Comparison of ENCODE assay signal across 2 cellular contexts in genomic region chr9:124269556-124269955, GRCh38.
TF ChIP-seq lines count a peak whose summit lies in the region.

No MANE protein-coding gene starts in this region.

TF ChIP-seq in GM23338, 12 proteins besides CTCF, POLR2A, EP300 and RAD21 (continued from another document):
- TF ChIP-seq REST (IDR thresholded peaks at IDR 0.05; ENCODE audit: unreplicated experiment) (no peak), POLR2AphosphoS5 (IDR thresholded peaks at IDR 0.05; ENCODE audit: low read depth) (no peak), ETS1 (IDR thresholded peaks at IDR 0.05) (no peak)
- TF ChIP-seq, protein P1, sequence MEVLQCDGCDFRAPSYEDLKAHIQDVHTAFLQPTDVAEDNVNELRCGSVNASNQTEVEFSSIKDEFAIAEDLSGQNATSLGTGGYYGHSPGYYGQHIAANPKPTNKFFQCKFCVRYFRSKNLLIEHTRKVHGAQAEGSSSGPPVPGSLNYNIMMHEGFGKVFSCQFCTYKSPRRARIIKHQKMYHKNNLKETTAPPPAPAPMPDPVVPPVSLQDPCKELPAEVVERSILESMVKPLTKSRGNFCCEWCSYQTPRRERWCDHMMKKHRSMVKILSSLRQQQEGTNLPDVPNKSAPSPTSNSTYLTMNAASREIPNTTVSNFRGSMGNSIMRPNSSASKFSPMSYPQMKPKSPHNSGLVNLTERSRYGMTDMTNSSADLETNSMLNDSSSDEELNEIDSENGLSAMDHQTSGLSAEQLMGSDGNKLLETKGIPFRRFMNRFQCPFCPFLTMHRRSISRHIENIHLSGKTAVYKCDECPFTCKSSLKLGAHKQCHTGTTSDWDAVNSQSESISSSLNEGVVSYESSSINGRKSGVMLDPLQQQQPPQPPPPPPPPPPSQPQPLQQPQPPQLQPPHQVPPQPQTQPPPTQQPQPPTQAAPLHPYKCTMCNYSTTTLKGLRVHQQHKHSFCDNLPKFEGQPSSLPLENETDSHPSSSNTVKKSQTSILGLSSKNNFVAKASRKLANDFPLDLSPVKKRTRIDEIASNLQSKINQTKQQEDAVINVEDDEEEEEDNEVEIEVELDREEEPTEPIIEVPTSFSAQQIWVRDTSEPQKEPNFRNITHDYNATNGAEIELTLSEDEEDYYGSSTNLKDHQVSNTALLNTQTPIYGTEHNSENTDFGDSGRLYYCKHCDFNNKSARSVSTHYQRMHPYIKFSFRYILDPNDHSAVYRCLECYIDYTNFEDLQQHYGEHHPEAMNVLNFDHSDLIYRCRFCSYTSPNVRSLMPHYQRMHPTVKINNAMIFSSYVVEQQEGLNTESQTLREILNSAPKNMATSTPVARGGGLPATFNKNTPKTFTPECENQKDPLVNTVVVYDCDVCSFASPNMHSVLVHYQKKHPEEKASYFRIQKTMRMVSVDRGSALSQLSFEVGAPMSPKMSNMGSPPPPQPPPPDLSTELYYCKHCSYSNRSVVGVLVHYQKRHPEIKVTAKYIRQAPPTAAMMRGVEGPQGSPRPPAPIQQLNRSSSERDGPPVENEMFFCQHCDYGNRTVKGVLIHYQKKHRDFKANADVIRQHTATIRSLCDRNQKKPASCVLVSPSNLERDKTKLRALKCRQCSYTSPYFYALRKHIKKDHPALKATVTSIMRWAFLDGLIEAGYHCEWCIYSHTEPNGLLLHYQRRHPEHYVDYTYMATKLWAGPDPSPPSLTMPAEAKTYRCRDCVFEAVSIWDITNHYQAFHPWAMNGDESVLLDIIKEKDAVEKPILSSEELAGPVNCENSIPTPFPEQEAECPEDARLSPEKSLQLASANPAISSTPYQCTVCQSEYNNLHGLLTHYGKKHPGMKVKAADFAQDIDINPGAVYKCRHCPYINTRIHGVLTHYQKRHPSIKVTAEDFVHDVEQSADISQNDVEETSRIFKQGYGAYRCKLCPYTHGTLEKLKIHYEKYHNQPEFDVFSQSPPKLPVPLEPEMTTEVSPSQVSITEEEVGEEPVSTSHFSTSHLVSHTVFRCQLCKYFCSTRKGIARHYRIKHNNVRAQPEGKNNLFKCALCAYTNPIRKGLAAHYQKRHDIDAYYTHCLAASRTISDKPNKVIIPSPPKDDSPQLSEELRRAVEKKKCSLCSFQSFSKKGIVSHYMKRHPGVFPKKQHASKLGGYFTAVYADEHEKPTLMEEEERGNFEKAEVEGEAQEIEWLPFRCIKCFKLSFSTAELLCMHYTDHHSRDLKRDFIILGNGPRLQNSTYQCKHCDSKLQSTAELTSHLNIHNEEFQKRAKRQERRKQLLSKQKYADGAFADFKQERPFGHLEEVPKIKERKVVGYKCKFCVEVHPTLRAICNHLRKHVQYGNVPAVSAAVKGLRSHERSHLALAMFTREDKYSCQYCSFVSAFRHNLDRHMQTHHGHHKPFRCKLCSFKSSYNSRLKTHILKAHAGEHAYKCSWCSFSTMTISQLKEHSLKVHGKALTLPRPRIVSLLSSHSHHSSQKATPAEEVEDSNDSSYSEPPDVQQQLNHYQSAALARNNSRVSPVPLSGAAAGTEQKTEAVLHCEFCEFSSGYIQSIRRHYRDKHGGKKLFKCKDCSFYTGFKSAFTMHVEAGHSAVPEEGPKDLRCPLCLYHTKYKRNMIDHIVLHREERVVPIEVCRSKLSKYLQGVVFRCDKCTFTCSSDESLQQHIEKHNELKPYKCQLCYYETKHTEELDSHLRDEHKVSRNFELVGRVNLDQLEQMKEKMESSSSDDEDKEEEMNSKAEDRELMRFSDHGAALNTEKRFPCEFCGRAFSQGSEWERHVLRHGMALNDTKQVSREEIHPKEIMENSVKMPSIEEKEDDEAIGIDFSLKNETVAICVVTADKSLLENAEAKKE (CRISPR knock-in tag; IDR thresholded peaks at IDR 0.05): no peak

TF ChIP-seq in liver, 16 proteins besides CTCF, POLR2A, EP300 and RAD21 (continued from another document):
- no peak for TF ChIP-seq REST (IDR thresholded peaks at IDR 0.05)
- no peak for TF ChIP-seq EGR1 (IDR thresholded peaks at IDR 0.05; ENCODE audit: low read depth in 2 of 2)
- TF ChIP-seq SP1 (IDR thresholded peaks at IDR 0.05): no peak
- no peak for TF ChIP-seq TAF1 (conservative IDR thresholded peaks at IDR 0.05)
- no peak for TF ChIP-seq YY1 (IDR thresholded peaks at IDR 0.05)
- TF ChIP-seq FOXA2 (IDR thresholded peaks at IDR 0.05): no peak
- TF ChIP-seq HNF4G (IDR thresholded peaks at IDR 0.05): no peak
- TF ChIP-seq JUND (IDR thresholded peaks at IDR 0.05): no peak
- no peak for TF ChIP-seq HNF4A (conservative IDR thresholded peaks at IDR 0.05)
